ENCODE assay signal across 17 cellular contexts in the genomic region with DNA sequence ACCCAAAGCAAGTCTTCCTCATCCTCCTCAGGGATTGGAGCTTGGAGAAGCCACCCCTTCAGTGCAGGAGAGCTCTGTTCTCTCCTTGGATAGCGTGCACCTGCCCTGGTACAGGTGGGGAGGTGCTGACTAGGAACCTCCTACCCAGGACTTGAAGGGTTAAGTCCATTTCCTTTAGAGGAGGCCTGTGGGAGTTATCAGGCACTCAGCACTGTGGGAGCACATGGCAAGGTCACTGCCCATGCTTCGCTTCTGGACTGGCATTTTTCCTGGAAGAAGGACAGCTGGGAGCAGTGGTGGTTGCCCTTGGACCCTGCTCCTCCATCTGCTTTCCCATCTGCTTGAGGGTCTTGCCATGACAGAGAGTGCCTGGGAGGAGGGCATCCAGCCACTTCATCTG.
DNase-seq lines count a peak whose midpoint lies in the region; ATAC-seq, FAIRE-seq and TF ChIP-seq lines count a peak whose summit lies in the region.
"Had no signal": no experiment of that assay in that cellular context is flagged by ENCODE, and none has a peak within 500 bp of the region (broad histone marks: within the 10 kb centered on the region; RNA-seq: fewer than 3 reads in every experiment).

No MANE protein-coding gene starts in this region.

- H3K36me3 Mint-ChIP-seq in stimulated activated effector memory CD8-positive, alpha-beta T cell treated with anti-CD3 and anti-CD28 coated beads, Interleukin-12 subunit alpha, Interleukin-12 subunit beta, amount 100 ng/mL, for 72 hours: no peaks in the 10 kb centered on the region
- H3K36me3 Mint-ChIP-seq: CD14-positive monocyte; CD4-positive, alpha-beta memory T cell had no signal

- H3K27ac ChIP-seq in HepG2 (ENCODE audit: extremely low read length, insufficient read depth, low read length) (no peak overlapping the region), right lobe of liver (no peak overlapping the region)
- H3K27ac ChIP-seq: BLaER1 had no signal

- no peak for TF ChIP-seq POLR2A in HepG2 (IDR thresholded peaks at IDR 0.05; ENCODE audit: insufficient read depth in 1 of 2, low read depth in 2 of 2, low read length in 2 of 2)
- TF ChIP-seq POLR2A in right lobe of liver (IDR thresholded peaks at IDR 0.05): no peak

- H4K20me1 ChIP-seq in HepG2 (ENCODE audit: insufficient read depth, low read length): no peaks in the 10 kb centered on the region
- H4K20me1 ChIP-seq: BLaER1 had no signal

- no peaks in the 10 kb centered on the region for H3K79me2 ChIP-seq in HepG2 (ENCODE audit: insufficient read depth, low read length)

- no peak overlapping the region for H3K27ac Mint-ChIP-seq in stimulated activated effector memory CD8-positive, alpha-beta T cell treated with anti-CD3 and anti-CD28 coated beads, Interleukin-12 subunit alpha, Interleukin-12 subunit beta, amount 100 ng/mL, for 72 hours
- H3K27ac Mint-ChIP-seq: CD14-positive monocyte; CD4-positive, alpha-beta memory T cell; GM23338; H9 had no signal

- H2AFZ ChIP-seq in HepG2 (ENCODE audit: low read length): no peak overlapping the region
- H2AFZ ChIP-seq: GM23338 had no signal

- H3K4me3 ChIP-seq in HepG2 (replicated peaks in 1 of 3; ENCODE audit: insufficient read depth in 1 of 3, low read depth in 2 of 3, low read length in 3 of 3) (no peak overlapping the region), right lobe of liver (no peak overlapping the region)
- H3K4me3 ChIP-seq: BLaER1, GM23338 had no signal

- H3K4me2 ChIP-seq in HepG2 (ENCODE audit: low read depth, low read length): no peak overlapping the region
- H3K4me2 ChIP-seq: BLaER1, GM23338 had no signal

- peaks cover 4% of the 10 kb centered on the region for H3K9me3 Mint-ChIP-seq in stimulated activated effector memory CD8-positive, alpha-beta T cell treated with anti-CD3 and anti-CD28 coated beads, Interleukin-12 subunit alpha, Interleukin-12 subunit beta, amount 100 ng/mL, for 72 hours

- H3K9me3 ChIP-seq in HepG2 (ENCODE audit: low read length): no peaks in the 10 kb centered on the region
- no peaks in the 10 kb centered on the region for H3K9me3 ChIP-seq in right lobe of liver

- H3K9ac ChIP-seq in HepG2 (ENCODE audit: insufficient read depth, low read depth, low read length): no peak overlapping the region
- H3K9ac ChIP-seq: BLaER1 had no signal

- no peak overlapping the region for H3K4me3 Mint-ChIP-seq in stimulated activated effector memory CD8-positive, alpha-beta T cell treated with anti-CD3 and anti-CD28 coated beads, Interleukin-12 subunit alpha, Interleukin-12 subunit beta, amount 100 ng/mL, for 72 hours
- H3K4me3 Mint-ChIP-seq: CD14-positive monocyte; CD4-positive, alpha-beta memory T cell; GM23338; H9 had no signal

- in situ Hi-C loops in HepG2 (cut with HindIII; ENCODE audit: extremely low pct_ligation_motif_present, low pct_unique_long_range_greater_than_20kb): no loop called here

- H3K36me3 ChIP-seq in HepG2 (replicated peaks in 1 of 2; ENCODE audit: control insufficient read depth in 1 of 2, insufficient read depth in 2 of 2, low read length in 2 of 2) (no peaks in the 10 kb centered on the region), right lobe of liver (no peaks in the 10 kb centered on the region)
- H3K36me3 ChIP-seq: BLaER1 had no signal

- peaks cover 76% of the 10 kb centered on the region for H3K4me1 ChIP-seq in HepG2 (ENCODE audit: insufficient read depth, low read length)
- peaks cover 0 to 10% (median 1%) of the 10 kb centered on the region in 4 donors for H3K4me1 ChIP-seq in right lobe of liver
- H3K4me1 ChIP-seq: BLaER1 had no signal

- WGBS in HepG2 (ENCODE audit: low lambda C conversion rate): 100% methylated on average over 2 of the region's 2 CpGs
- no CpG with 5 or more reads among the region's 2 CpGs for WGBS in right lobe of liver (ENCODE audit: insufficient coverage, low coverage, low lambda C conversion rate, missing lambda C conversion rate)

- no peaks in the 10 kb centered on the region for H3K27me3 ChIP-seq in HepG2 (ENCODE audit: control insufficient read depth in 1 of 2, insufficient read depth in 2 of 2, low read length in 2 of 2)
- no peaks in the 10 kb centered on the region for H3K27me3 ChIP-seq in right lobe of liver
- H3K27me3 ChIP-seq: BLaER1 had no signal

- intact Hi-C loops in HepG2 (cut with micrococcal nuclease; ENCODE audit: unreplicated experiment): no loop called here
- intact Hi-C loops in right lobe of liver (cut with DNase I): no loop called here

- no peaks in the 10 kb centered on the region for H3K4me1 Mint-ChIP-seq in stimulated activated effector memory CD8-positive, alpha-beta T cell treated with anti-CD3 and anti-CD28 coated beads, Interleukin-12 subunit alpha, Interleukin-12 subunit beta, amount 100 ng/mL, for 72 hours
- H3K4me1 Mint-ChIP-seq: CD14-positive monocyte had no signal

- no peak for TF ChIP-seq RAD21 in HepG2 (CRISPR knock-in tag; IDR thresholded peaks at IDR 0.05)

- CTCF ChIA-PET in HepG2 (lab: Yijun Ruan, JAX; ENCODE audit: low intra/inter-chr PET ratio, low total read pairs): no interaction called here

- POLR2A ChIA-PET in HepG2 (lab: Yijun Ruan, JAX): no interaction called here

- no TSS peak for BruUV-seq in HepG2 (replicated peaks; lab: Mats Ljungman, UMichigan)

- TF ChIP-seq CTCF in HepG2 (CRISPR knock-in tag; IDR thresholded peaks at IDR 0.05) (no peak), right lobe of liver (IDR thresholded peaks at IDR 0.05) (no peak)

- TF ChIP-seq EP300 in HepG2 (IDR thresholded peaks at IDR 0.05; ENCODE audit: low read depth in 2 of 2, low read length in 2 of 2): no peak
- TF ChIP-seq EP300 in HepG2 (CRISPR knock-in tag; IDR thresholded peaks at IDR 0.05; ENCODE audit: borderline replicate concordance): no peak

- no peak for ATAC-seq in HepG2
- ATAC-seq in right lobe of liver: no peak
- peak; percentile 39 for ATAC-seq in stimulated activated effector memory CD8-positive, alpha-beta T cell treated with anti-CD3 and anti-CD28 coated beads, Interleukin-12 subunit alpha, Interleukin-12 subunit beta, amount 100 ng/mL, for 72 hours
- ATAC-seq: GM23338 had no signal

- no peak for DNase-seq in HepG2 (ENCODE audit: low spot score)
- no peak for DNase-seq in right lobe of liver
- peak; percentile 63 for DNase-seq in myocyte (ENCODE audit: low read depth)
- DNase-seq in stimulated activated effector memory CD8-positive, alpha-beta T cell treated with anti-CD3 and anti-CD28 coated beads, Interleukin-12 subunit alpha, Interleukin-12 subunit beta, amount 100 ng/mL, for 72 hours (ENCODE audit: low spot score in 2 of 2): no peak
- no peak for DNase-seq in HuH-7.5 (ENCODE audit: low spot score)
- DNase-seq in DMS153 (lab: John Stamatoyannopoulos, UW): no peak
- no peak for DNase-seq in Kasumi-1 (lab: John Stamatoyannopoulos, UW)
- DNase-seq: 8988T; CD4-positive, alpha-beta memory T cell; DMS79; GDM1; H9 had no signal

- FAIRE-seq in HepG2 (lab: Jason Lieb, UNC): no peak
- FAIRE-seq: GM12892, HTR-8/SVneo had no signal

TF ChIP-seq in HepG2, 621 proteins besides CTCF, POLR2A, EP300 and RAD21:
- TF ChIP-seq EZH2 (conservative IDR thresholded peaks at IDR 0.05; ENCODE audit: low read depth, low read length) (no peak), ZNF687 (CRISPR knock-in tag; IDR thresholded peaks at IDR 0.05) (peak; percentile 47), ZNF652 (CRISPR knock-in tag; IDR thresholded peaks at IDR 0.05; ENCODE audit: borderline replicate concordance, low read depth) (peak; percentile 76)
